Comparison of ENCODE assay signal across 8 cellular contexts in genomic region chr9:111759762-111760639, GRCh38. TPM values are rescaled to one million over a fixed set of nuclear protein-coding genes. Genes with fewer than 3 reads are reported as not detected.
A peak's percentile ranks its signal among the peaks of the same experiment; 100 is the strongest.
DNase-seq lines count a peak whose midpoint lies in the region; ATAC-seq, FAIRE-seq and TF ChIP-seq lines count a peak whose summit lies in the region.

No MANE protein-coding gene starts in this region.

- H3K36me3 ChIP-seq in psoas muscle (ENCODE audit: insufficient read depth in 1 of 2, low read depth in 1 of 2) = no peaks in the 10 kb centered on the region

- FAIRE-seq in HTR-8/SVneo (lab: Jason Lieb, UNC) = no peak

- H3K27ac ChIP-seq in psoas muscle = no peak overlapping the region

- no peaks in the 10 kb centered on the region for H3K27me3 ChIP-seq in psoas muscle (ENCODE audit: insufficient read depth in 3 of 3, low read length in 2 of 3)

- ATAC-seq in GM18499 (IDR thresholded peaks at IDR 0.05; ENCODE audit: insufficient read depth, unreplicated experiment) (peak; percentile 46), psoas muscle (peak; percentile 81 to 88 (median 82)), HG03571 (IDR thresholded peaks at IDR 0.05; ENCODE audit: unreplicated experiment) (no peak)

- intact Hi-C loops in psoas muscle (cut with DNase I) = loop anchor here (1.0 to 10.0 kb wide), 5 partner anchors 315 to 617 kb away; no protein-coding TSS in a partner anchor

- TF ChIP-seq CTCF in psoas muscle (IDR thresholded peaks at IDR 0.05) = peak; percentile 75

- H3K4me1 ChIP-seq in psoas muscle = no peaks in the 10 kb centered on the region

- H3K4me3 ChIP-seq in psoas muscle = no peak overlapping the region

- DNase-seq in AG20443 (ENCODE audit: low spot score) (peak; percentile 54), HTR-8/SVneo (ENCODE audit: insufficient read length, low spot score) (peak; percentile 54), NOMO-1 (lab: John Stamatoyannopoulos, UW; ENCODE audit: unreplicated experiment in 2 of 2) (peak; percentile 31 to 81), glomerular visceral epithelial cell (ENCODE audit: extremely low spot score) (peak; percentile 90), psoas muscle (no peak)
- peak; percentile 29 for DNase-seq in activated gamma-delta T cell treated with anti-CD3 and anti-CD28 coated beads, Interleukin-2, amount 50 U/mL, for 16 hours (ENCODE audit: low read depth)

- WGBS in psoas muscle, 3 donors = 72 to 83% (median 79%) methylated on average over 2 of the region's 2 CpGs

- no peaks in the 10 kb centered on the region for H3K9me3 ChIP-seq in psoas muscle

RNA-seq across cellular contexts. Expression of gene SHOC1, which starts 34.7 kb away (rescaled TPM):
- under 1 TPM in 1 of 4 donors, not detected in 3; 0.14 TPM for total RNA-seq in psoas muscle
- polyA plus RNA-seq in psoas muscle = under 1 TPM in 1 of 3 donors, not detected in 2; 0.03 TPM

Comparison
In these comparisons a context has a peak if more than half of its experiments do, and no peak if none do; other contexts are left out.
1. DNase-seq: peak in AG20443 (single experiment), HTR-8/SVneo (single experiment), NOMO-1 (2 of 2), activated gamma-delta T cell treated with anti-CD3 and anti-CD28 coated beads, Interleukin-2, amount 50 U/mL, for 16 hours (single experiment) and glomerular visceral epithelial cell (single experiment); none in psoas muscle (0 of 2).